ENCODE assay signal across 9 cellular contexts in genomic region chr2:133266075-133266925, GRCh38.
DNase-seq lines count a peak whose midpoint lies in the region; ATAC-seq and TF ChIP-seq lines count a peak whose summit lies in the region.
"Had no signal": no experiment of that assay in that cellular context is flagged by ENCODE, and none has a peak within 500 bp of the region (broad histone marks: within the 10 kb centered on the region; RNA-seq: fewer than 3 reads in every experiment).

No MANE protein-coding gene starts in this region.

- DNase-seq in NCI-H2227 (lab: John Stamatoyannopoulos, UW; ENCODE audit: unreplicated experiment) (peak; percentile 53), NCI-H2227 treated with DMSO at 0.1 percent for 48 hours (lab: John Stamatoyannopoulos, UW) (no peak), cardiac fibroblast (ENCODE audit: low read depth in 2 of 2) (peak in 1 of 2 donors; percentile 48), left colon (peak in 1 of 2 donors; percentile 14), upper lobe of right lung (no peak), GDM1 (lab: John Stamatoyannopoulos, UW) (no peak)
- no peak for DNase-seq in stimulated activated CD4-positive, alpha-beta T cell treated with anti-CD3 and anti-CD28 coated beads, Interleukin-12 subunit alpha, Interleukin-12 subunit beta, amount 100 ng/mL, for 4 hours
- DNase-seq: activated T-cell treated with anti-CD3 and anti-CD28 coated beads for 4 hours had no signal

- no peaks in the 10 kb centered on the region for H3K9me3 ChIP-seq in upper lobe of right lung

- ATAC-seq in left colon (peak; percentile 37), upper lobe of right lung (peak; percentile 45)
- no peak for ATAC-seq in activated CD4-positive, CD25-positive, alpha-beta regulatory T cell treated with anti-CD3 and anti-CD28 coated beads, Interleukin-2, amount 50 U/mL, for 24 hours

- H3K36me3 ChIP-seq in upper lobe of right lung, result no peaks in the 10 kb centered on the region

- H3K27ac ChIP-seq in upper lobe of right lung, result peak overlapping the region; percentile 56

- TF ChIP-seq CTCF in cardiac fibroblast (IDR thresholded peaks at IDR 0.05; ENCODE audit: low read depth, low read length), result peak; percentile 14
- peak; percentile 5 for TF ChIP-seq CTCF in upper lobe of right lung (IDR thresholded peaks at IDR 0.05)

- H3K4me3 ChIP-seq in cardiac fibroblast (replicated peaks in 1 of 2; ENCODE audit: low read depth in 2 of 2, low read length in 2 of 2) (peak overlapping the region; percentile 13 to 61), upper lobe of right lung (peak overlapping the region; percentile 55)

- H3K27me3 ChIP-seq in upper lobe of right lung, result peaks cover 7% of the 10 kb centered on the region

- H3K4me1 ChIP-seq in upper lobe of right lung, result no peaks in the 10 kb centered on the region

- intact Hi-C loops in left colon (cut with DNase I, micrococcal nuclease) (no loop called here), upper lobe of right lung (cut with DNase I) (no loop called here)

Comparison
In these comparisons a context has a peak if more than half of its experiments do, and no peak if none do; other contexts are left out.
1. ATAC-seq: peak in left colon (single experiment) and upper lobe of right lung (single experiment); none in activated CD4-positive, CD25-positive, alpha-beta regulatory T cell treated with anti-CD3 and anti-CD28 coated beads, Interleukin-2, amount 50 U/mL, for 24 hours (0 of 2).